8 cellular contexts compared by ENCODE assay signal in the genomic region with DNA sequence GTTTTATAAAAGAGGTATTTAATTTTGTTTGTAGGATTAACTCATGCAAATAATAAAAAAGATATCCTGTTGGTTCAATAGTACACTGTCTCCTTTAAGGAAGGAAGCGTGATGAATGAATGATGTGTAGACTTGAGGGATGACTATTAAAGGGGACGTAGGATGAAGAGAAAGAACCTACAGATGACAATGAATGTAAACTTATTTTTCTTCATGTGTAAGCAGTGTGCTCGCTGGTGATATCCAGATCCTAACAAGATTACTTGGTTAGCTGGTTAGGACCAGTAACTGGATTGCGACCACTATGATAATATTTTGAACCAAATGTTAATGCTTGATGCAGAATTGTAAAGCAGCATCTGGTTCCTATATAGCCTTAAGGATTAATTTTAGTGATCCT. TPM values are rescaled to one million over a fixed set of nuclear protein-coding genes. Genes with fewer than 3 reads are reported as not detected.
DNase-seq lines count a peak whose midpoint lies in the region; FAIRE-seq and TF ChIP-seq lines count a peak whose summit lies in the region.

No MANE protein-coding gene starts in this region.

- peak overlapping the region; percentile 100 for H3K27ac Mint-ChIP-seq in activated naive CD4-positive, alpha-beta T cell treated with anti-CD3 and anti-CD28 coated beads for 36 hours
- H3K27ac Mint-ChIP-seq in activated CD4-positive, alpha-beta memory T cell treated with anti-CD3 and anti-CD28 coated beads for 36 hours, result peak overlapping the region; percentile 93

- H2AFZ ChIP-seq in keratinocyte (ENCODE audit: control insufficient read depth, low read length), result no peak overlapping the region

- dilution Hi-C loops in keratinocyte (cut with MboI; ENCODE audit: extremely low pct_ligation_motif_present, low sequenced_read_pairs), result no loop called here

- H3K4me3 ChIP-seq in keratinocyte (ENCODE audit: control insufficient read depth in 2 of 3, extremely low read depth in 1 of 3, insufficient read depth in 2 of 3, low read depth in 1 of 3, low read length in 3 of 3) (peak overlapping the region; percentile 94 to 97 (median 96)), tibial nerve (peak overlapping the region in 3 of 4 donors; percentile 91 to 100 (median 100))

- H3K9me3 ChIP-seq in keratinocyte (ENCODE audit: control insufficient read depth, low read depth, low read length) (no peaks in the 10 kb centered on the region), tibial nerve (no peaks in the 10 kb centered on the region)

- no peaks in the 10 kb centered on the region for H3K27me3 Mint-ChIP-seq in activated naive CD4-positive, alpha-beta T cell treated with anti-CD3 and anti-CD28 coated beads for 36 hours (ENCODE audit: low read depth)
- H3K27me3 Mint-ChIP-seq in activated CD4-positive, alpha-beta memory T cell treated with anti-CD3 and anti-CD28 coated beads for 36 hours, result no peaks in the 10 kb centered on the region

- no peaks in the 10 kb centered on the region for H3K9me1 ChIP-seq in keratinocyte (ENCODE audit: control insufficient read depth, extremely low read depth, insufficient read depth, low read length)

- FAIRE-seq in keratinocyte (lab: Jason Lieb, UNC), result no peak

- peak overlapping the region; percentile 73 for H3K4me2 ChIP-seq in keratinocyte (ENCODE audit: control insufficient read depth, extremely low read depth, insufficient read depth, low read depth, low read length)

- peaks cover 51% of the 10 kb centered on the region for H3K36me3 Mint-ChIP-seq in activated naive CD4-positive, alpha-beta T cell treated with anti-CD3 and anti-CD28 coated beads for 36 hours (ENCODE audit: low read depth)
- H3K36me3 Mint-ChIP-seq in activated CD4-positive, alpha-beta memory T cell treated with anti-CD3 and anti-CD28 coated beads for 36 hours, result peaks cover 58% of the 10 kb centered on the region

- TF ChIP-seq EP300 in tibial nerve (IDR thresholded peaks at IDR 0.05), result no peak

- TF ChIP-seq CTCF in keratinocyte (optimal IDR thresholded peaks at IDR 0.05 in 1 of 3, IDR thresholded peaks at IDR 0.05 in 1 of 3, conservative IDR thresholded peaks at IDR 0.05 in 1 of 3; ENCODE audit: extremely low read depth in 1 of 3, insufficient read depth in 2 of 3, low read length in 3 of 3) (no peak), tibial nerve (IDR thresholded peaks at IDR 0.05) (no peak), RWPE1 (conservative IDR thresholded peaks at IDR 0.05; ENCODE audit: low read depth) (no peak)

- TF ChIP-seq POLR2A in tibial nerve (IDR thresholded peaks at IDR 0.05), result no peak

- H4K20me1 ChIP-seq in keratinocyte (ENCODE audit: control insufficient read depth, extremely low read depth, insufficient read depth, low read length), result no peaks in the 10 kb centered on the region

- H3K79me2 ChIP-seq in keratinocyte (ENCODE audit: control insufficient read depth, insufficient read depth, low read length), result peaks cover 64% of the 10 kb centered on the region

- H3K4me3 Mint-ChIP-seq in activated naive CD4-positive, alpha-beta T cell treated with anti-CD3 and anti-CD28 coated beads for 36 hours, result peak overlapping the region; percentile 100
- H3K4me3 Mint-ChIP-seq in activated CD4-positive, alpha-beta memory T cell treated with anti-CD3 and anti-CD28 coated beads for 36 hours, result peak overlapping the region; percentile 90

- H3K36me3 ChIP-seq in keratinocyte (ENCODE audit: control insufficient read depth in 2 of 2, extremely low read depth in 1 of 2, insufficient read depth in 2 of 2, low read length in 2 of 2) (peaks cover 3 to 18% of the 10 kb centered on the region in 2 experiments), tibial nerve (peaks cover 0 to 13% (median 0%) of the 10 kb centered on the region in 3 donors)

- intact Hi-C loops in activated naive CD4-positive, alpha-beta T cell treated with anti-CD3 and anti-CD28 coated beads for 36 hours (cut with micrococcal nuclease), result loop anchor here (1.0 to 10.0 kb wide), 7 partner anchors 15 to 1952 kb away; partner anchors contain the start of gene SOS2
- intact Hi-C loops in activated CD4-positive, alpha-beta memory T cell treated with anti-CD3 and anti-CD28 coated beads for 36 hours (cut with micrococcal nuclease), result loop anchor here (1.0 kb wide), 2 partner anchors 76 to 89 kb away; no protein-coding TSS in a partner anchor

- POLR2A ChIA-PET in activated CD4-positive, alpha-beta memory T cell treated with anti-CD3 and anti-CD28 coated beads for 36 hours (lab: Charles Lee), result interaction anchor here (0.6 to 1.9 kb wide), 21 partner anchors 16 to 261 kb away, joined by 3 to 93 read pairs (median 4); partner anchors contain the start of gene NEMF
- POLR2A ChIA-PET in RWPE1 (lab: Yijun Ruan, JAX; ENCODE audit: low non-redundant PET), result no interaction called here

- H3K9ac ChIP-seq in keratinocyte (ENCODE audit: control insufficient read depth, extremely low read depth, insufficient read depth, low read length), result peak overlapping the region; percentile 91

- H3K9me3 Mint-ChIP-seq in activated naive CD4-positive, alpha-beta T cell treated with anti-CD3 and anti-CD28 coated beads for 36 hours, result no peaks in the 10 kb centered on the region
- no peaks in the 10 kb centered on the region for H3K9me3 Mint-ChIP-seq in activated CD4-positive, alpha-beta memory T cell treated with anti-CD3 and anti-CD28 coated beads for 36 hours

- H3K4me1 Mint-ChIP-seq in activated naive CD4-positive, alpha-beta T cell treated with anti-CD3 and anti-CD28 coated beads for 36 hours (ENCODE audit: low read depth), result peaks cover 38% of the 10 kb centered on the region
- H3K4me1 Mint-ChIP-seq in activated CD4-positive, alpha-beta memory T cell treated with anti-CD3 and anti-CD28 coated beads for 36 hours (ENCODE audit: low read depth), result peaks cover 31% of the 10 kb centered on the region

- CTCF ChIA-PET in activated naive CD4-positive, alpha-beta T cell treated with anti-CD3 and anti-CD28 coated beads for 36 hours (lab: Charles Lee), result interaction anchor here (0.7 to 1.8 kb wide), 9 partner anchors 28 to 209 kb away, joined by 3 to 12 read pairs (median 4); no protein-coding TSS in a partner anchor
- CTCF ChIA-PET in activated CD4-positive, alpha-beta memory T cell treated with anti-CD3 and anti-CD28 coated beads for 36 hours (lab: Charles Lee), result interaction anchor here (1.1 to 1.8 kb wide), 7 partner anchors 27 to 167 kb away, joined by 4 to 7 read pairs (median 5); no protein-coding TSS in a partner anchor
- CTCF ChIA-PET in RWPE1 (lab: Yijun Ruan, JAX), result interaction anchor here (1.1 kb wide), 1 partner anchor 33 kb away, joined by 3 read pairs; no protein-coding TSS in a partner anchor

- H3K4me1 ChIP-seq in keratinocyte (ENCODE audit: control insufficient read depth, extremely low read depth, insufficient read depth, low read length), result peaks cover 24% of the 10 kb centered on the region
- peaks cover 0 to 57% (median 45%) of the 10 kb centered on the region in 4 donors for H3K4me1 ChIP-seq in tibial nerve

- 21 to 27% methylated on average over 4 of the region's 4 CpGs for WGBS in tibial nerve, 2 donors

- H3K27ac ChIP-seq in keratinocyte (ENCODE audit: control insufficient read depth, insufficient read depth, low read length) (peak overlapping the region; percentile 81), tibial nerve (peak overlapping the region in 3 of 4 donors; percentile 28 to 100 (median 46)), RWPE1 (no peak overlapping the region)

- H3K27me3 ChIP-seq in keratinocyte (ENCODE audit: control insufficient read depth, extremely low read depth, insufficient read depth, low read length) (no peaks in the 10 kb centered on the region), tibial nerve (no peaks in the 10 kb centered on the region)

- DNase-seq in activated naive CD4-positive, alpha-beta T cell treated with anti-CD3 and anti-CD28 coated beads for 36 hours, result no peak
- no peak for DNase-seq in activated naive CD4-positive, alpha-beta T cell treated with Interleukin-2 at 50 U/mL for 16 hours
- DNase-seq in activated CD4-positive, alpha-beta memory T cell treated with anti-CD3 and anti-CD28 coated beads for 36 hours, result no peak
- DNase-seq in keratinocyte (ENCODE audit: low read depth, low spot score) (no peak), tibial nerve (ENCODE audit: low spot score in 2 of 2) (no peak), RWPE1 (ENCODE audit: low spot score) (no peak)
- DNase-seq in stimulated activated naive CD4-positive, alpha-beta T cell treated with Interleukin-2 at 50 U/mL for 16 hours (lab: John Stamatoyannopoulos, UW), result no peak
- no peak for DNase-seq in central memory CD4-positive, alpha-beta T cell

RNA-seq across cellular contexts. Expression of gene ARF6, which starts 2.6 kb away (rescaled TPM):
- total RNA-seq in activated naive CD4-positive, alpha-beta T cell treated with anti-CD3 and anti-CD28 coated beads for 36 hours, result 100 to 1,000 TPM; 128 to 129 TPM
- 100 to 1,000 TPM; 198 to 202 TPM for total RNA-seq in activated CD4-positive, alpha-beta memory T cell treated with anti-CD3 and anti-CD28 coated beads for 36 hours
- 33.1 to 65.0 TPM (median 53.4 TPM) in 3 replicates for polyA plus RNA-seq in keratinocyte
- polyA plus RNA-seq in keratinocyte (2011; ENCODE audit: low read depth), result 98.0 TPM
- polyA plus RNA-seq in keratinocyte (2011; cell fraction: cytosol; rRNA removed), result 42.6 and 47.5 TPM in 2 replicates
- polyA plus RNA-seq in keratinocyte (2011; cell fraction: nucleus; rRNA removed), result 32.9 and 33.8 TPM in 2 replicates
- polyA plus RNA-seq in keratinocyte (2012; ENCODE audit: low replicate concordance), result 76.5 and 84.7 TPM in 2 replicates
- polyA minus RNA-seq in keratinocyte, result 41.0 to 92.7 TPM (median 49.6 TPM) in 3 replicates
- polyA minus RNA-seq in keratinocyte (2011; cell fraction: cytosol; rRNA and poly(A)+ RNA removed), result 44.9 TPM
- 16.6 and 25.8 TPM in 2 replicates for polyA minus RNA-seq in keratinocyte (2011; cell fraction: nucleus; rRNA and poly(A)+ RNA removed)
- 10 to 100 TPM; 34.7 to 42.0 (median 35.7) TPM for total RNA-seq in tibial nerve

RNA-seq across cellular contexts. Expression of gene NEMF, which starts 42.9 kb away (rescaled TPM):
- 10 to 100 TPM; 45.5 to 47.0 TPM for total RNA-seq in activated naive CD4-positive, alpha-beta T cell treated with anti-CD3 and anti-CD28 coated beads for 36 hours
- total RNA-seq in activated CD4-positive, alpha-beta memory T cell treated with anti-CD3 and anti-CD28 coated beads for 36 hours, result 10 to 100 TPM; 63.6 to 71.0 TPM
- polyA plus RNA-seq in keratinocyte, result 25.7 to 55.1 TPM (median 35.8 TPM) in 3 replicates
- 138 TPM for polyA plus RNA-seq in keratinocyte (2011; ENCODE audit: low read depth)
- 17.6 and 29.0 TPM in 2 replicates for polyA plus RNA-seq in keratinocyte (2011; cell fraction: cytosol; rRNA removed)
- 62.6 and 76.4 TPM in 2 replicates for polyA plus RNA-seq in keratinocyte (2011; cell fraction: nucleus; rRNA removed)
- 28.4 and 40.4 TPM in 2 replicates for polyA plus RNA-seq in keratinocyte (2012; ENCODE audit: low replicate concordance)
- 12.7 to 89.0 TPM (median 74.1 TPM) in 3 replicates for polyA minus RNA-seq in keratinocyte
- polyA minus RNA-seq in keratinocyte (2011; cell fraction: cytosol; rRNA and poly(A)+ RNA removed), result 23.8 TPM
- polyA minus RNA-seq in keratinocyte (2011; cell fraction: nucleus; rRNA and poly(A)+ RNA removed), result 70.6 and 125 TPM in 2 replicates
- 100 to 1,000 TPM; 100 to 215 (median 138) TPM for total RNA-seq in tibial nerve
